In genomic region chr18:389658-390357, GRCh38 we compare ENCODE assay signal across 15 cellular contexts.
DNase-seq lines count a peak whose midpoint lies in the region; ATAC-seq and TF ChIP-seq lines count a peak whose summit lies in the region.
"Had no signal": no experiment of that assay in that cellular context is flagged by ENCODE, and none has a peak within 500 bp of the region (broad histone marks: within the 10 kb centered on the region; RNA-seq: fewer than 3 reads in every experiment).

No MANE protein-coding gene starts in this region.

- peaks cover 0 to 26% (median 22%) of the 10 kb centered on the region in 4 donors for H3K4me1 ChIP-seq in sigmoid colon

- ATAC-seq in GM18870 (IDR thresholded peaks at IDR 0.05; ENCODE audit: unreplicated experiment): peak; percentile 68
- ATAC-seq: left cardiac atrium had no signal

- H3K36me3 ChIP-seq in sigmoid colon: no peaks in the 10 kb centered on the region
- H3K36me3 ChIP-seq: esophagus squamous epithelium, thoracic aorta had no signal

- no peak overlapping the region for H3K4me3 ChIP-seq in AG04449 (ENCODE audit: low read depth, low read length)
- no peak overlapping the region for H3K4me3 ChIP-seq in LNCaP clone FGC (ENCODE audit: low read depth, low read length)
- H3K4me3 ChIP-seq in fibroblast of mammary gland (ENCODE audit: control insufficient read depth, low read depth, low read length): no peak overlapping the region
- H3K4me3 ChIP-seq in sigmoid colon: no peak overlapping the region
- H3K4me3 ChIP-seq: esophagus squamous epithelium, thoracic aorta had no signal

- TF ChIP-seq CTCF in AG04449 (IDR thresholded peaks at IDR 0.05; ENCODE audit: insufficient read depth, low read length, missing control alignments): peak; percentile 17
- TF ChIP-seq CTCF in LNCaP clone FGC (IDR thresholded peaks at IDR 0.05; ENCODE audit: control insufficient read depth, extremely low read depth, insufficient read depth): 0 out of 2 replicates have a peak, but pooled peaks have one; percentile 18
- TF ChIP-seq CTCF in fibroblast of mammary gland (conservative IDR thresholded peaks at IDR 0.05; ENCODE audit: control insufficient read depth, insufficient read depth, low read depth, low read length): peak; percentile 19
- no peak for TF ChIP-seq CTCF in sigmoid colon (IDR thresholded peaks at IDR 0.05)

- DNase-seq in AG04449 (ENCODE audit: low read depth, low spot score) (no peak), LNCaP clone FGC (ENCODE audit: low read depth) (peak; percentile 10), fibroblast of mammary gland (ENCODE audit: low read depth) (peak; percentile 49), SHP77 (lab: John Stamatoyannopoulos, UW) (no peak), sigmoid colon (no peak)
- DNase-seq in activated CD4-positive, alpha-beta T cell treated with anti-CD3 and anti-CD28 coated beads for 1 hour: no peak
- no peak for DNase-seq in activated naive CD4-positive, alpha-beta T cell treated with anti-CD3 and anti-CD28 coated beads, Interleukin-2, amount 50 U/mL, for 16 hours
- DNase-seq: CD4-positive, alpha-beta T cell; esophagus squamous epithelium; HCEC 1CT; left cardiac atrium; posterior cingulate gyrus had no signal

- H3K27me3 ChIP-seq in sigmoid colon: no peaks in the 10 kb centered on the region
- H3K27me3 ChIP-seq: esophagus squamous epithelium had no signal

- intact Hi-C loops in sigmoid colon (cut with DNase I): no loop called here

- TF ChIP-seq POLR2A in sigmoid colon (IDR thresholded peaks at IDR 0.05): no peak

- POLR2A ChIA-PET in AG04449 (lab: Yijun Ruan, JAX): no interaction called here

- no peak for TF ChIP-seq EP300 in sigmoid colon (IDR thresholded peaks at IDR 0.05)

- no peak overlapping the region for H3K27ac ChIP-seq in sigmoid colon
- H3K27ac ChIP-seq: esophagus squamous epithelium, HL-60, thoracic aorta had no signal

- CTCF ChIA-PET in AG04449 (lab: Yijun Ruan, JAX): no interaction called here

- no peaks in the 10 kb centered on the region for H3K9me3 ChIP-seq in sigmoid colon
- H3K9me3 ChIP-seq: esophagus squamous epithelium, thoracic aorta had no signal

- WGBS in sigmoid colon, 2 donors: 63 to 70% methylated on average over 7 of the region's 7 CpGs

Comparison
In these comparisons a context has a peak if more than half of its experiments do, and no peak if none do; other contexts are left out.
1. DNase-seq: peak in LNCaP clone FGC (single experiment) and fibroblast of mammary gland (single experiment); none in AG04449 (single experiment), SHP77 (0 of 2), activated CD4-positive, alpha-beta T cell treated with anti-CD3 and anti-CD28 coated beads for 1 hour (single experiment), sigmoid colon (single experiment) and activated naive CD4-positive, alpha-beta T cell treated with anti-CD3 and anti-CD28 coated beads, Interleukin-2, amount 50 U/mL, for 16 hours (single experiment).
2. CTCF ChIP-seq: peak in AG04449 (single experiment), LNCaP clone FGC (single experiment) and fibroblast of mammary gland (single experiment); none in sigmoid colon (0 of 4).